In genomic region chr7:81333004-81333403, GRCh38 we compare ENCODE assay signal across 16 cellular contexts.
DNase-seq lines count a peak whose midpoint lies in the region; ATAC-seq, FAIRE-seq and TF ChIP-seq lines count a peak whose summit lies in the region.
"Had no signal": no experiment of that assay in that cellular context is flagged by ENCODE, and none has a peak within 500 bp of the region (broad histone marks: within the 10 kb centered on the region; RNA-seq: fewer than 3 reads in every experiment).

No MANE protein-coding gene starts in this region.

- TF ChIP-seq CTCF in MCF 10A (IDR thresholded peaks at IDR 0.05; ENCODE audit: unreplicated experiment) (no peak), breast epithelium (IDR thresholded peaks at IDR 0.05) (no peak), astrocyte (IDR thresholded peaks at IDR 0.05; ENCODE audit: insufficient read depth, low read depth, low read length) (no peak)

- no peaks in the 10 kb centered on the region for H4K20me1 ChIP-seq in astrocyte (ENCODE audit: insufficient read depth, low read length)

- CTCF ChIA-PET in MCF 10A (lab: Yijun Ruan, JAX): interaction anchor here (0.6 to 1.0 kb wide), 3 partner anchors 12 to 326 kb away, joined by 3 to 5 read pairs (median 3); no protein-coding TSS in a partner anchor

- no peak for TF ChIP-seq POLR2A in breast epithelium (IDR thresholded peaks at IDR 0.05)

- H3K4me2 ChIP-seq in astrocyte (ENCODE audit: low read length): peak overlapping the region; percentile 18

- H3K9me3 Mint-ChIP-seq in MCF 10A (ENCODE audit: unreplicated experiment): no peaks in the 10 kb centered on the region
- H3K9me3 Mint-ChIP-seq in astrocyte (ENCODE audit: unreplicated experiment): peaks cover 1% of the 10 kb centered on the region

- H3K27me3 Mint-ChIP-seq in MCF 10A (ENCODE audit: insufficient read depth, unreplicated experiment) (no peaks in the 10 kb centered on the region), astrocyte (ENCODE audit: low read depth, unreplicated experiment) (no peaks in the 10 kb centered on the region)

- H3K27me3 ChIP-seq in breast epithelium (no peaks in the 10 kb centered on the region), astrocyte (ENCODE audit: insufficient read depth, low read length) (no peaks in the 10 kb centered on the region)
- H3K27me3 ChIP-seq: left lung, suprapubic skin had no signal

- H3K36me3 Mint-ChIP-seq in MCF 10A (ENCODE audit: insufficient read depth, unreplicated experiment) (no peaks in the 10 kb centered on the region), astrocyte (ENCODE audit: low read depth, unreplicated experiment) (no peaks in the 10 kb centered on the region)

- peak; percentile 27 for DNase-seq in MCF 10A (ENCODE audit: unreplicated experiment)
- DNase-seq in breast epithelium (ENCODE audit: low spot score in 2 of 2): no peak
- peak; percentile 76 for DNase-seq in astrocyte (ENCODE audit: low read depth)
- peak; percentile 43 for DNase-seq in foreskin melanocyte
- peak; percentile 63 for DNase-seq in urothelium cell line (ENCODE audit: low spot score)
- no peak for DNase-seq in LoVo (ENCODE audit: low spot score)
- DNase-seq in SIG-M5 (lab: John Stamatoyannopoulos, UW): no peak
- DNase-seq: activated CD4-positive, alpha-beta T cell treated with anti-CD3 and anti-CD28 coated beads for 48 hours; activated T-cell treated with anti-CD3 and anti-CD28 coated beads, Interleukin-2, amount 50 U/mL, for 4 hours; GDM1; hypothalamus; left lung had no signal

- H3K27ac Mint-ChIP-seq in MCF 10A (ENCODE audit: low read depth, unreplicated experiment) (no peak overlapping the region), astrocyte (ENCODE audit: unreplicated experiment) (peak overlapping the region; percentile 31)

- no TSS peak for BruUV-seq in MCF 10A (replicated peaks; lab: Mats Ljungman, UMichigan)

- H3K9ac ChIP-seq in astrocyte (ENCODE audit: low read length): no peak overlapping the region

- no peak for ATAC-seq in GM19467 (IDR thresholded peaks at IDR 0.05; ENCODE audit: unreplicated experiment)
- ATAC-seq: activated T-cell treated with anti-CD3 and anti-CD28 coated beads, Interleukin-2, amount 50 U/mL, for 4 hours; left lung; Right ventricle myocardium inferior had no signal

- H3K27ac ChIP-seq in breast epithelium (no peak overlapping the region), astrocyte (ENCODE audit: low read depth, low read length) (no peak overlapping the region)
- H3K27ac ChIP-seq: 22Rv1, left lung, suprapubic skin had no signal

- H3K36me3 ChIP-seq in breast epithelium: no peaks in the 10 kb centered on the region
- H3K36me3 ChIP-seq in astrocyte (ENCODE audit: insufficient read depth, low read length): no peaks in the 10 kb centered on the region
- H3K36me3 ChIP-seq: left lung, suprapubic skin had no signal

- FAIRE-seq in astrocyte (lab: Jason Lieb, UNC) (no peak), urothelium cell line (lab: Jason Lieb, UNC) (no peak)

- H3K4me1 ChIP-seq in breast epithelium (no peaks in the 10 kb centered on the region), astrocyte (ENCODE audit: insufficient read depth, low read length) (peaks cover 18% of the 10 kb centered on the region)
- H3K4me1 ChIP-seq: left lung had no signal

- H2AFZ ChIP-seq in astrocyte (ENCODE audit: low read depth, low read length): no peak overlapping the region

- H3K4me3 Mint-ChIP-seq in MCF 10A (ENCODE audit: unreplicated experiment) (no peak overlapping the region), astrocyte (ENCODE audit: unreplicated experiment) (no peak overlapping the region)
- H3K4me3 Mint-ChIP-seq: activated T-cell treated with anti-CD3 and anti-CD28 coated beads, Interleukin-2, amount 50 U/mL, for 4 hours had no signal

- H3K4me1 Mint-ChIP-seq in MCF 10A (ENCODE audit: insufficient read depth, unreplicated experiment): peaks cover 18% of the 10 kb centered on the region
- peaks cover 25% of the 10 kb centered on the region for H3K4me1 Mint-ChIP-seq in astrocyte (ENCODE audit: low read depth, unreplicated experiment)

- H3K4me3 ChIP-seq in breast epithelium (no peak overlapping the region), astrocyte (ENCODE audit: insufficient read depth, low read depth, low read length) (no peak overlapping the region)
- H3K4me3 ChIP-seq: left lung, suprapubic skin had no signal

- H3K9me3 ChIP-seq in breast epithelium (no peaks in the 10 kb centered on the region), astrocyte (ENCODE audit: insufficient read depth, low read depth, low read length) (no peaks in the 10 kb centered on the region)
- H3K9me3 ChIP-seq: left lung, suprapubic skin had no signal

- POLR2A ChIA-PET in MCF 10A (lab: Yijun Ruan, JAX): interaction anchor here (0.6 to 1.6 kb wide), 6 partner anchors 9 to 297 kb away, joined by 3 to 5 read pairs (median 3); no protein-coding TSS in a partner anchor

- intact Hi-C loops in MCF 10A (cut with micrococcal nuclease): no loop called here
- intact Hi-C loops in breast epithelium (cut with DNase I; ENCODE audit: low total_unique reads): no loop called here

- no peaks in the 10 kb centered on the region for H3K79me2 ChIP-seq in astrocyte (ENCODE audit: insufficient read depth, low read length)

Comparison
In these comparisons a context has a peak if more than half of its experiments do, and no peak if none do; other contexts are left out.
1. DNase-seq: peak in MCF 10A (single experiment), astrocyte (single experiment), foreskin melanocyte (single experiment) and urothelium cell line (single experiment); none in breast epithelium (0 of 2), LoVo (single experiment) and SIG-M5 (single experiment).